In genomic region chr22:22297790-22298653, GRCh38 we compare ENCODE assay signal across 8 cellular contexts. TPM values are rescaled to one million over a fixed set of nuclear protein-coding genes. Genes with fewer than 3 reads are reported as not detected.
DNase-seq lines count a peak whose midpoint lies in the region; ATAC-seq and TF ChIP-seq lines count a peak whose summit lies in the region.
"Not testable (repeated sequence)": the region's sequence is repeated elsewhere in the genome, so short reads cannot be mapped to it uniquely, and the experiment has no call there.

No MANE protein-coding gene starts in this region.

- POLR2A ChIA-PET in HEK293T (lab: Yijun Ruan, JAX): interaction anchor here (0.6 kb wide), 1 partner anchor 71 kb away, joined by 3 read pairs; no protein-coding TSS in a partner anchor

- H3K4me3 Mint-ChIP-seq in activated naive CD8-positive, alpha-beta T cell treated with anti-CD3 and anti-CD28 coated beads, Interleukin-2, amount 50 U/mL, for 24 hours: peak overlapping the region; percentile 82
- peak overlapping the region; percentile 91 to 92 for H3K4me3 Mint-ChIP-seq in stimulated activated naive CD8-positive, alpha-beta T cell treated with anti-CD3 and anti-CD28 coated beads, Interleukin-15, amount 100 ng/mL, for 72 hours

- TF ChIP-seq CTCF in cardiac muscle cell (IDR thresholded peaks at IDR 0.05; ENCODE audit: low read depth, low read length): peak; percentile 29

- H3K9me3 ChIP-seq in cardiac muscle cell (ENCODE audit: low read depth): not testable (repeated sequence)

- H3K27me3 ChIP-seq in cardiac muscle cell: not testable (repeated sequence)

- peak overlapping the region; percentile 80 for H3K4me3 ChIP-seq in cardiac muscle cell

- H3K36me3 Mint-ChIP-seq in activated naive CD8-positive, alpha-beta T cell treated with anti-CD3 and anti-CD28 coated beads, Interleukin-2, amount 50 U/mL, for 24 hours (ENCODE audit: low read depth): not testable (repeated sequence)

- H3K4me1 ChIP-seq in cardiac muscle cell (ENCODE audit: low read depth): not testable (repeated sequence)

- peak overlapping the region; percentile 94 for H3K27ac ChIP-seq in cardiac muscle cell

- DNase-seq in Daoy (ENCODE audit: low read depth) (peak; percentile 79), HEK293T (ENCODE audit: extremely low spot score) (peak; percentile 10), NCI-H1105 (lab: John Stamatoyannopoulos, UW) (peak; percentile 44), T-helper 2 cell (peak; percentile 51 to 84 (median 73)), cardiac muscle cell (ENCODE audit: low read depth in 1 of 2, low spot score in 1 of 2) (peak; percentile 80 to 85), occipital lobe (lab: John Stamatoyannopoulos, UW) (peak; percentile 40)
- peak; percentile 76 for DNase-seq in activated naive CD8-positive, alpha-beta T cell treated with anti-CD3 and anti-CD28 coated beads, Interleukin-2, amount 50 U/mL, for 24 hours
- DNase-seq in stimulated activated naive CD8-positive, alpha-beta T cell treated with anti-CD3 and anti-CD28 coated beads, Interleukin-15, amount 100 ng/mL, for 72 hours: peak; percentile 78 to 85

- not testable (repeated sequence) for H3K36me3 ChIP-seq in cardiac muscle cell

- CTCF ChIA-PET in HEK293T (lab: Yijun Ruan, JAX): not testable (repeated sequence)

- H3K27ac Mint-ChIP-seq in activated naive CD8-positive, alpha-beta T cell treated with anti-CD3 and anti-CD28 coated beads, Interleukin-2, amount 50 U/mL, for 24 hours: peak overlapping the region; percentile 70
- H3K27ac Mint-ChIP-seq in stimulated activated naive CD8-positive, alpha-beta T cell treated with anti-CD3 and anti-CD28 coated beads, Interleukin-15, amount 100 ng/mL, for 72 hours: peak overlapping the region; percentile 86 to 89

- H3K4me1 Mint-ChIP-seq in activated naive CD8-positive, alpha-beta T cell treated with anti-CD3 and anti-CD28 coated beads, Interleukin-2, amount 50 U/mL, for 24 hours: peaks cover 24% of the 10 kb centered on the region
- H3K4me1 Mint-ChIP-seq in stimulated activated naive CD8-positive, alpha-beta T cell treated with anti-CD3 and anti-CD28 coated beads, Interleukin-15, amount 100 ng/mL, for 72 hours: peaks cover 42% of the 10 kb centered on the region

- ATAC-seq in activated naive CD8-positive, alpha-beta T cell treated with anti-CD3 and anti-CD28 coated beads, Interleukin-2, amount 50 U/mL, for 24 hours: peak; percentile 98
- ATAC-seq in stimulated activated naive CD8-positive, alpha-beta T cell treated with anti-CD3 and anti-CD28 coated beads, Interleukin-15, amount 100 ng/mL, for 72 hours: peak; percentile 100

- H3K9me3 Mint-ChIP-seq in activated naive CD8-positive, alpha-beta T cell treated with anti-CD3 and anti-CD28 coated beads, Interleukin-2, amount 50 U/mL, for 24 hours; stimulated activated naive CD8-positive, alpha-beta T cell treated with anti-CD3 and anti-CD28 coated beads, Interleukin-15, amount 100 ng/mL, for 72 hours: not testable (repeated sequence)

- not testable (repeated sequence) for H3K27me3 Mint-ChIP-seq in activated naive CD8-positive, alpha-beta T cell treated with anti-CD3 and anti-CD28 coated beads, Interleukin-2, amount 50 U/mL, for 24 hours; stimulated activated naive CD8-positive, alpha-beta T cell treated with anti-CD3 and anti-CD28 coated beads, Interleukin-15, amount 100 ng/mL, for 72 hours

TF ChIP-seq in HEK293T, 16 proteins besides CTCF, POLR2A, EP300 and RAD21:
- TF ChIP-seq FOXM1 (IDR thresholded peaks at IDR 0.05; ENCODE audit: borderline replicate concordance): 0 out of 2 replicates have a peak, but pooled peaks have one; percentile 34

RNA-seq across cellular contexts. Expression of gene VPREB1, which starts 53.4 kb away (rescaled TPM):
- not detected in 2 replicates for total RNA-seq in Daoy (2014; rRNA removed; shearing (Covaris generic))
- total RNA-seq in cardiac muscle cell: not detected in 2 replicates
- not detected in 2 replicates for polyA plus RNA-seq in cardiac muscle cell
- total RNA-seq in occipital lobe: not detected

Comparison
In these comparisons a context has a peak if more than half of its experiments do, and no peak if none do; other contexts are left out.
1. Peak in every context shown above with its lines: DNase-seq, ATAC-seq, H3K4me3 ChIP-seq and H3K27ac ChIP-seq.
2. DNase-seq: peak in every context shown above with its lines; median percentile 82 in cardiac muscle cell; 82 in stimulated activated naive CD8-positive, alpha-beta T cell treated with anti-CD3 and anti-CD28 coated beads, Interleukin-15, amount 100 ng/mL, for 72 hours; 79 in Daoy; 76 in activated naive CD8-positive, alpha-beta T cell treated with anti-CD3 and anti-CD28 coated beads, Interleukin-2, amount 50 U/mL, for 24 hours; 73 in T-helper 2 cell; 44 in NCI-H1105; 40 in occipital lobe; 10 in HEK293T.